ENCODE assay signal across 44 cellular contexts in genomic region chr1:6286266-6286665, GRCh38. TPM values are rescaled to one million over a fixed set of nuclear protein-coding genes. Genes with fewer than 3 reads are reported as not detected.
"Had no signal": no experiment of that assay in that cellular context is flagged by ENCODE, and none has a peak within 500 bp of the region (broad histone marks: within the 10 kb centered on the region; RNA-seq: fewer than 3 reads in every experiment).

No MANE protein-coding gene starts in this region.

- H3K4me3 Mint-ChIP-seq: activated naive CD4-positive, alpha-beta T cell treated with anti-CD3 and anti-CD28 coated beads for 36 hours; activated naive CD4-positive, alpha-beta T cell treated with anti-CD3 and anti-CD28 coated beads, Interleukin-2, amount 10 ng/mL, durations not matched to agents 7 days and 5 days; activated naive CD4-positive, alpha-beta T cell treated with anti-CD3 and anti-CD28 coated beads, Interleukin-2, amount 50 U/mL, for 24 hours; activated naive CD8-positive, alpha-beta T cell; activated naive CD8-positive, alpha-beta T cell treated with anti-CD3 and anti-CD28 coated beads for 36 hours; activated naive CD8-positive, alpha-beta T cell treated with anti-CD3 and anti-CD28 coated beads, Interleukin-2, amount 10 ng/mL, durations not matched to agents 7 days and 5 days; activated naive CD8-positive, alpha-beta T cell treated with anti-CD3 and anti-CD28 coated beads, Interleukin-2, amount 50 U/mL, for 24 hours; activated T-cell treated with anti-CD3 and anti-CD28 coated beads, Interleukin-2, amount 50 U/mL, for 24 hours; activated T-cell treated with anti-CD3 and anti-CD28 coated beads, Interleukin-2, amount 50 U/mL, for 4 hours; activated T-cell treated with anti-CD3 and anti-CD28 coated beads, Interleukin-2, amount 50 U/mL, for 72 hours; activated T-helper 1 cell treated with anti-CD3 and anti-CD28 coated beads, Interleukin-12 subunit alpha, Interleukin-12 subunit beta, Interleukin-2, Interleukin-4 antibody, amounts not matched to agents 30 ng/mL and 10 ng/mL and 1 ng/mL, durations not matched to agents 14 hours and 24 hours and 36 hours; activated T-helper 17 cell treated with anti-CD3 and anti-CD28 coated beads, Interleukin-2, amount 50 U/mL, for 72 hours; brain; central memory CD8-positive, alpha-beta T cell had no signal

- H3K9me3 ChIP-seq: adrenal gland, ascending aorta, body of pancreas, breast epithelium had no signal

- DNase-seq: activated effector memory CD4-positive, alpha-beta T cell treated with anti-CD3 and anti-CD28 coated beads, Interleukin-2, amount 50 U/mL, for 16 hours; activated effector memory CD4-positive, alpha-beta T cell treated with Interleukin-2 at 50 U/mL for 16 hours; activated gamma-delta T cell; activated gamma-delta T cell treated with Interleukin-2 at 50 U/mL for 16 hours; activated naive CD4-positive, alpha-beta T cell; activated naive CD4-positive, alpha-beta T cell treated with anti-CD3 and anti-CD28 coated beads for 36 hours; activated naive CD4-positive, alpha-beta T cell treated with anti-CD3 and anti-CD28 coated beads, Interleukin-2, amount 10 ng/mL, durations not matched to agents 7 days and 5 days; activated naive CD4-positive, alpha-beta T cell treated with anti-CD3 and anti-CD28 coated beads, Interleukin-2, amount 50 U/mL, for 16 hours; activated naive CD4-positive, alpha-beta T cell treated with Interleukin-2 at 50 U/mL for 16 hours; activated naive CD8-positive, alpha-beta T cell treated with anti-CD3 and anti-CD28 coated beads for 36 hours; activated naive CD8-positive, alpha-beta T cell treated with anti-CD3 and anti-CD28 coated beads, Interleukin-2, amount 10 ng/mL, durations not matched to agents 7 days and 5 days; activated naive CD8-positive, alpha-beta T cell treated with anti-CD3 and anti-CD28 coated beads, Interleukin-2, amount 50 U/mL, for 24 hours; activated T-cell treated with anti-CD3 and anti-CD28 coated beads for 4 hours; activated T-cell treated with anti-CD3 and anti-CD28 coated beads, Interleukin-2, amount 50 U/mL, for 1 hour; activated T-cell treated with anti-CD3 and anti-CD28 coated beads, Interleukin-2, amount 50 U/mL, for 24 hours; activated T-cell treated with anti-CD3 and anti-CD28 coated beads, Interleukin-2, amount 50 U/mL, for 4 hours; activated T-cell treated with anti-CD3 and anti-CD28 coated beads, Interleukin-2, amount 50 U/mL, for 48 hours; activated T-cell treated with anti-CD3 and anti-CD28 coated beads, Interleukin-2, amount 50 U/mL, for 72 hours; adrenal gland; amniotic stem cell; amygdala; anterior cingulate cortex; aorta; body of pancreas; brain microvascular endothelial cell; caudate nucleus; central memory CD4-positive, alpha-beta T cell; cerebellar nuclear complex had no signal

- H3K4me3 ChIP-seq: adrenal gland, ascending aorta, body of pancreas, breast epithelium, cardiac muscle cell had no signal

- H3K27ac Mint-ChIP-seq: activated naive CD4-positive, alpha-beta T cell treated with anti-CD3 and anti-CD28 coated beads for 36 hours; activated naive CD4-positive, alpha-beta T cell treated with anti-CD3 and anti-CD28 coated beads, Interleukin-2, amount 10 ng/mL, durations not matched to agents 7 days and 5 days; activated naive CD4-positive, alpha-beta T cell treated with anti-CD3 and anti-CD28 coated beads, Interleukin-2, amount 50 U/mL, for 24 hours; activated naive CD4-positive, alpha-beta T cell treated with anti-CD3 and anti-CD28 coated beads, Interleukin-2, amount 50 U/mL, for 72 hours; activated naive CD8-positive, alpha-beta T cell; activated naive CD8-positive, alpha-beta T cell treated with anti-CD3 and anti-CD28 coated beads for 36 hours; activated naive CD8-positive, alpha-beta T cell treated with anti-CD3 and anti-CD28 coated beads, Interleukin-2, amount 10 ng/mL, durations not matched to agents 7 days and 5 days; activated naive CD8-positive, alpha-beta T cell treated with anti-CD3 and anti-CD28 coated beads, Interleukin-2, amount 50 U/mL, for 24 hours; activated T-cell treated with anti-CD3 and anti-CD28 coated beads, Interleukin-2, amount 50 U/mL, for 24 hours; activated T-cell treated with anti-CD3 and anti-CD28 coated beads, Interleukin-2, amount 50 U/mL, for 72 hours; activated T-helper 1 cell treated with anti-CD3 and anti-CD28 coated beads, Interleukin-12 subunit alpha, Interleukin-12 subunit beta, Interleukin-2, Interleukin-4 antibody, amounts not matched to agents 30 ng/mL and 10 ng/mL and 1 ng/mL, durations not matched to agents 14 hours and 24 hours and 36 hours; activated T-helper 17 cell treated with anti-CD3 and anti-CD28 coated beads, Interleukin-2, amount 50 U/mL, for 72 hours; activated T-helper 2 cell treated with anti-CD3 and anti-CD28 coated beads, Interferon-gamma antibody, Interleukin-2, Interleukin-4, amounts not matched to agents 10 μg/mL and 5 μg/mL and 100 μg/mL, durations not matched to agents 14 hours and 24 hours and 36 hours had no signal

- H3K4me1 Mint-ChIP-seq: activated naive CD4-positive, alpha-beta T cell treated with anti-CD3 and anti-CD28 coated beads, Interleukin-2, amount 10 ng/mL, durations not matched to agents 7 days and 5 days; activated naive CD4-positive, alpha-beta T cell treated with anti-CD3 and anti-CD28 coated beads, Interleukin-2, amount 50 U/mL, for 24 hours; activated naive CD8-positive, alpha-beta T cell treated with anti-CD3 and anti-CD28 coated beads for 36 hours; activated naive CD8-positive, alpha-beta T cell treated with anti-CD3 and anti-CD28 coated beads, Interleukin-2, amount 10 ng/mL, durations not matched to agents 7 days and 5 days; activated naive CD8-positive, alpha-beta T cell treated with anti-CD3 and anti-CD28 coated beads, Interleukin-2, amount 50 U/mL, for 24 hours; activated T-helper 17 cell treated with anti-CD3 and anti-CD28 coated beads, Interleukin-2, amount 50 U/mL, for 72 hours; central memory CD8-positive, alpha-beta T cell had no signal

- H3K27ac ChIP-seq: adrenal gland, ascending aorta, body of pancreas, brain microvascular endothelial cell, breast epithelium, cardiac muscle cell had no signal

- H3K36me3 Mint-ChIP-seq: activated naive CD4-positive, alpha-beta T cell treated with anti-CD3 and anti-CD28 coated beads, Interleukin-2, amount 10 ng/mL, durations not matched to agents 7 days and 5 days; activated naive CD4-positive, alpha-beta T cell treated with anti-CD3 and anti-CD28 coated beads, Interleukin-2, amount 50 U/mL, for 24 hours; activated naive CD4-positive, alpha-beta T cell treated with anti-CD3 and anti-CD28 coated beads, Interleukin-2, amount 50 U/mL, for 72 hours; activated naive CD8-positive, alpha-beta T cell; activated naive CD8-positive, alpha-beta T cell treated with anti-CD3 and anti-CD28 coated beads for 36 hours; activated naive CD8-positive, alpha-beta T cell treated with anti-CD3 and anti-CD28 coated beads, Interleukin-2, amount 10 ng/mL, durations not matched to agents 7 days and 5 days; brain had no signal

- H3K27me3 ChIP-seq: adrenal gland, ascending aorta, body of pancreas, brain microvascular endothelial cell, breast epithelium, cardiac muscle cell had no signal

- H3K9me3 Mint-ChIP-seq: activated naive CD4-positive, alpha-beta T cell treated with anti-CD3 and anti-CD28 coated beads for 36 hours; activated naive CD4-positive, alpha-beta T cell treated with anti-CD3 and anti-CD28 coated beads, Interleukin-2, amount 10 ng/mL, durations not matched to agents 7 days and 5 days; activated naive CD4-positive, alpha-beta T cell treated with anti-CD3 and anti-CD28 coated beads, Interleukin-2, amount 50 U/mL, for 24 hours; activated naive CD4-positive, alpha-beta T cell treated with anti-CD3 and anti-CD28 coated beads, Interleukin-2, amount 50 U/mL, for 72 hours; activated naive CD8-positive, alpha-beta T cell treated with anti-CD3 and anti-CD28 coated beads for 36 hours; activated naive CD8-positive, alpha-beta T cell treated with anti-CD3 and anti-CD28 coated beads, Interleukin-2, amount 10 ng/mL, durations not matched to agents 7 days and 5 days; activated naive CD8-positive, alpha-beta T cell treated with anti-CD3 and anti-CD28 coated beads, Interleukin-2, amount 50 U/mL, for 24 hours; activated T-cell treated with anti-CD3 and anti-CD28 coated beads, Interleukin-2, amount 50 U/mL, for 24 hours; activated T-cell treated with anti-CD3 and anti-CD28 coated beads, Interleukin-2, amount 50 U/mL, for 4 hours; activated T-cell treated with anti-CD3 and anti-CD28 coated beads, Interleukin-2, amount 50 U/mL, for 72 hours; activated T-helper 1 cell treated with anti-CD3 and anti-CD28 coated beads, Interleukin-12 subunit alpha, Interleukin-12 subunit beta, Interleukin-2, Interleukin-4 antibody, amounts not matched to agents 30 ng/mL and 10 ng/mL and 1 ng/mL, durations not matched to agents 14 hours and 24 hours and 36 hours; activated T-helper 17 cell treated with anti-CD3 and anti-CD28 coated beads, Interleukin-2, amount 50 U/mL, for 72 hours; activated T-helper 2 cell treated with anti-CD3 and anti-CD28 coated beads, Interferon-gamma antibody, Interleukin-2, Interleukin-4, amounts not matched to agents 10 μg/mL and 5 μg/mL and 100 μg/mL, durations not matched to agents 14 hours and 24 hours and 36 hours; brain; central memory CD8-positive, alpha-beta T cell had no signal

- H3K36me3 ChIP-seq: adrenal gland, ascending aorta, brain microvascular endothelial cell, breast epithelium, cardiac muscle cell had no signal

- ATAC-seq: activated naive CD4-positive, alpha-beta T cell treated with anti-CD3 and anti-CD28 coated beads, Interleukin-2, amount 50 U/mL, for 72 hours; activated naive CD8-positive, alpha-beta T cell treated with anti-CD3 and anti-CD28 coated beads, Interleukin-2, amount 50 U/mL, for 24 hours; activated T-cell treated with anti-CD3 and anti-CD28 coated beads, Interleukin-2, amount 50 U/mL, for 4 hours; activated T-cell treated with anti-CD3 and anti-CD28 coated beads, Interleukin-2, amount 50 U/mL, for 72 hours; activated T-helper 17 cell treated with anti-CD3 and anti-CD28 coated beads, Interleukin-2, amount 50 U/mL, for 72 hours; body of pancreas had no signal

- H3K4me1 ChIP-seq: adrenal gland, breast epithelium had no signal

- H3K27me3 Mint-ChIP-seq: activated naive CD4-positive, alpha-beta T cell treated with anti-CD3 and anti-CD28 coated beads, Interleukin-2, amount 10 ng/mL, durations not matched to agents 7 days and 5 days; activated naive CD4-positive, alpha-beta T cell treated with anti-CD3 and anti-CD28 coated beads, Interleukin-2, amount 50 U/mL, for 24 hours; activated naive CD8-positive, alpha-beta T cell; activated naive CD8-positive, alpha-beta T cell treated with anti-CD3 and anti-CD28 coated beads for 36 hours; activated naive CD8-positive, alpha-beta T cell treated with anti-CD3 and anti-CD28 coated beads, Interleukin-2, amount 10 ng/mL, durations not matched to agents 7 days and 5 days; activated naive CD8-positive, alpha-beta T cell treated with anti-CD3 and anti-CD28 coated beads, Interleukin-2, amount 50 U/mL, for 24 hours; activated T-cell treated with anti-CD3 and anti-CD28 coated beads, Interleukin-2, amount 50 U/mL, for 24 hours; activated T-helper 17 cell treated with anti-CD3 and anti-CD28 coated beads, Interleukin-2, amount 50 U/mL, for 72 hours; brain; central memory CD8-positive, alpha-beta T cell had no signal

RNA-seq across cellular contexts. Expression of gene HES3, which starts 42.3 kb away (rescaled TPM):
- total RNA-seq: activated naive CD4-positive, alpha-beta T cell treated with anti-CD3 and anti-CD28 coated beads for 36 hours; activated naive CD4-positive, alpha-beta T cell treated with anti-CD3 and anti-CD28 coated beads, Interleukin-2, amount 50 U/mL, for 72 hours; activated naive CD8-positive, alpha-beta T cell treated with anti-CD3 and anti-CD28 coated beads for 36 hours; activated naive CD8-positive, alpha-beta T cell treated with anti-CD3 and anti-CD28 coated beads, Interleukin-2, amount 10 ng/mL, durations not matched to agents 7 days and 5 days; activated T-cell treated with anti-CD3 and anti-CD28 coated beads, Interleukin-2, amount 50 U/mL, for 4 hours; activated T-cell treated with anti-CD3 and anti-CD28 coated beads, Interleukin-2, amount 50 U/mL, for 72 hours; activated T-helper 1 cell treated with anti-CD3 and anti-CD28 coated beads, Interleukin-12 subunit alpha, Interleukin-12 subunit beta, Interleukin-2, Interleukin-4 antibody, amounts not matched to agents 30 ng/mL and 10 ng/mL and 1 ng/mL, durations not matched to agents 14 hours and 24 hours and 36 hours; activated T-helper 17 cell treated with anti-CD3 and anti-CD28 coated beads, Interleukin-2, amount 50 U/mL, for 72 hours; activated T-helper 2 cell treated with anti-CD3 and anti-CD28 coated beads, Interferon-gamma antibody, Interleukin-2, Interleukin-4, amounts not matched to agents 10 μg/mL and 5 μg/mL and 100 μg/mL, durations not matched to agents 14 hours and 24 hours and 36 hours; adrenal gland; aorta; ascending aorta; astrocyte; body of pancreas; breast epithelium; bronchial epithelial cell; cardiac muscle cell; cardiac septum; cerebellum had no signal
- polyA plus RNA-seq: adipose tissue, adrenal gland, aorta, cardiac muscle cell had no signal
